11 cellular contexts compared by ENCODE assay signal in the genomic region with DNA sequence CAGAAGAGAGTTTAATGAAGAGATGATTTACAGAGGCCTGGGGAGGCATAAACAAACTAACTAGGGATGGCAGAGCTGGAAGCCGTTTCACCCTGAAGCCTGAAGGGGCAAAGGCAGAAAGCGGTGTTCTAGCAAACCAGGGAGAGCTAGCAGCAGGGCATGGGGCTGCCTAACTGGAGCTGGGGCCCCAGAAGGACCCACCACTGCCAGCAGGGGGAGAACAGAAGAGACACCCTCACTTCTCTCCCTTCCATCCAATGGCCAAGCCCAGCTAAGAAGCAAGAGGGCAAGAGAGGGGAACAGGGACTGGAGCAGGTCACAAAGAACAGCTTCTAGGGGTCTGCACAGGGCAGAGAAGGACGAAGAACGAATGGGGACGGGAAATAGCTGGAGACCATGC.
DNase-seq lines count a peak whose midpoint lies in the region; ATAC-seq and TF ChIP-seq lines count a peak whose summit lies in the region.
"Had no signal": no experiment of that assay in that cellular context is flagged by ENCODE, and none has a peak within 500 bp of the region (broad histone marks: within the 10 kb centered on the region; RNA-seq: fewer than 3 reads in every experiment).

No MANE protein-coding gene starts in this region.

- peak; percentile 31; the same call in 1 of the 2 replicates for ATAC-seq in HCT116
- ATAC-seq in memory B cell (ENCODE audit: low read depth) = no peak
- no peak for ATAC-seq in HG03442 (IDR thresholded peaks at IDR 0.05; ENCODE audit: unreplicated experiment)

- TF ChIP-seq CTCF in HCT116 (IDR thresholded peaks at IDR 0.05 in 2 of 3, conservative IDR thresholded peaks at IDR 0.05 in 1 of 3; ENCODE audit: borderline replicate concordance in 1 of 3, insufficient read depth in 1 of 3, low read depth in 2 of 3, low read length in 2 of 3) (peak in 2 of 3 experiments; percentile 45 to 46; a peak in 4 of 6 replicates), WI38 (IDR thresholded peaks at IDR 0.05; ENCODE audit: low read depth, low read length) (peak; percentile 39; the same call in 1 of the 2 replicates)

- H2AFZ ChIP-seq in HCT116 (ENCODE audit: low read depth, low read length, poor library complexity, severe bottlenecking) = peak overlapping the region; percentile 96

- no peak overlapping the region for H3K27ac Mint-ChIP-seq in memory B cell

- no peak for TF ChIP-seq POLR2A in HCT116 (IDR thresholded peaks at IDR 0.05; ENCODE audit: borderline replicate concordance, extremely low read depth, insufficient read depth, insufficient read length)

- H3K4me2 ChIP-seq in HCT116 (ENCODE audit: low read length) = no peak overlapping the region

- no peaks in the 10 kb centered on the region for H4K20me1 ChIP-seq in HCT116 (ENCODE audit: insufficient read depth)

- H3K4me3 ChIP-seq in HCT116 (replicated peaks in 1 of 2; ENCODE audit: low read depth in 1 of 2, low read length in 2 of 2) (no peak overlapping the region), WI38 (ENCODE audit: low read depth, low read length) (no peak overlapping the region)

- TF ChIP-seq RAD21 in HCT116 (IDR thresholded peaks at IDR 0.05; ENCODE audit: low read depth) = no peak

- H3K4me1 Mint-ChIP-seq in memory B cell = peaks cover 7% of the 10 kb centered on the region

- H3K27me3 ChIP-seq in HCT116 (ENCODE audit: insufficient read depth, low read length) = no peaks in the 10 kb centered on the region

- no peak overlapping the region for H3K27ac ChIP-seq in HCT116 (ENCODE audit: low read depth, low read length)

- H3K9me3 Mint-ChIP-seq in memory B cell = no peaks in the 10 kb centered on the region

- intact Hi-C loops in HCT116 (cut with micrococcal nuclease) = loop anchor here (2.0 to 10.0 kb wide), 2 partner anchors 187 to 603 kb away; no protein-coding TSS in a partner anchor

- peak overlapping the region; percentile 2 for H3K4me3 Mint-ChIP-seq in memory B cell

- DNase-seq in NCI-H524 (lab: John Stamatoyannopoulos, UW) (peak; percentile 9 to 54), NCI-H524 treated with DMSO at 0.1 percent for 48 hours (lab: John Stamatoyannopoulos, UW) (no peak), HCT116 (ENCODE audit: low read depth, low spot score) (no peak), memory B cell (ENCODE audit: low spot score in 2 of 2) (no peak), GF-D8 (lab: John Stamatoyannopoulos, UW) (no peak), OCI-M1 (lab: John Stamatoyannopoulos, UW) (no peak)
- DNase-seq: central memory CD4-positive, alpha-beta T cell; NCI-H2029; stimulated activated naive CD4-positive, alpha-beta T cell had no signal

- H3K4me1 ChIP-seq in HCT116 (ENCODE audit: control insufficient read depth in 1 of 2, insufficient read depth in 2 of 2, low read length in 2 of 2) = peaks cover 12 to 37% of the 10 kb centered on the region in 2 experiments

- H3K9me2 ChIP-seq in HCT116 (ENCODE audit: insufficient read depth) = no peaks in the 10 kb centered on the region

- no peaks in the 10 kb centered on the region for H3K36me3 Mint-ChIP-seq in memory B cell

- peaks cover 3% of the 10 kb centered on the region for H3K27me3 Mint-ChIP-seq in memory B cell

- BruUV-seq in HCT116 (replicated peaks; lab: Mats Ljungman, UMichigan) = no TSS peak

- H3K9ac ChIP-seq in HCT116 (ENCODE audit: low read length) = no peak overlapping the region

- RAD21 ChIA-PET in HCT116 (lab: Charles Lee; ENCODE audit: low non-redundant PET in 1 of 2, low total read pairs in 2 of 2, uncharacterized antibody in 2 of 2, unreplicated experiment in 2 of 2) = interaction anchor here (1.9 to 2.0 kb wide), 2 partner anchors 341 kb away, joined by 14 to 15 read pairs; no protein-coding TSS in a partner anchor

- CTCF ChIA-PET in HCT116 (lab: Charles Lee) = interaction anchor here (0.7 to 6.1 kb wide), 6 partner anchors 11 to 604 kb away, joined by 3 to 226 read pairs (median 4); no protein-coding TSS in a partner anchor

- no peaks in the 10 kb centered on the region for H3K36me3 ChIP-seq in HCT116 (ENCODE audit: control insufficient read depth in 1 of 2, insufficient read depth in 2 of 2, low read length in 2 of 2)

- POLR2A ChIA-PET in HCT116 (lab: Charles Lee) = no interaction called here

- H3K9me3 ChIP-seq in HCT116 (ENCODE audit: control insufficient read depth in 1 of 2, insufficient read depth in 1 of 2, low read depth in 1 of 2, low read length in 2 of 2) = no peaks in the 10 kb centered on the region

- no peaks in the 10 kb centered on the region for H3K79me2 ChIP-seq in HCT116 (ENCODE audit: insufficient read depth, low read length)

TF ChIP-seq in HCT116, 20 proteins besides CTCF, POLR2A, EP300 and RAD21:
- no peak for TF ChIP-seq ZNF274 (IDR thresholded peaks at IDR 0.05; ENCODE audit: low read depth, low read length)
- TF ChIP-seq SIN3A (IDR thresholded peaks at IDR 0.05; ENCODE audit: low read depth) = no peak
- TF ChIP-seq TCF7L2 (IDR thresholded peaks at IDR 0.05; ENCODE audit: borderline replicate concordance, extremely low read depth, insufficient read depth, insufficient read length) = no peak
- TF ChIP-seq, protein P1, sequence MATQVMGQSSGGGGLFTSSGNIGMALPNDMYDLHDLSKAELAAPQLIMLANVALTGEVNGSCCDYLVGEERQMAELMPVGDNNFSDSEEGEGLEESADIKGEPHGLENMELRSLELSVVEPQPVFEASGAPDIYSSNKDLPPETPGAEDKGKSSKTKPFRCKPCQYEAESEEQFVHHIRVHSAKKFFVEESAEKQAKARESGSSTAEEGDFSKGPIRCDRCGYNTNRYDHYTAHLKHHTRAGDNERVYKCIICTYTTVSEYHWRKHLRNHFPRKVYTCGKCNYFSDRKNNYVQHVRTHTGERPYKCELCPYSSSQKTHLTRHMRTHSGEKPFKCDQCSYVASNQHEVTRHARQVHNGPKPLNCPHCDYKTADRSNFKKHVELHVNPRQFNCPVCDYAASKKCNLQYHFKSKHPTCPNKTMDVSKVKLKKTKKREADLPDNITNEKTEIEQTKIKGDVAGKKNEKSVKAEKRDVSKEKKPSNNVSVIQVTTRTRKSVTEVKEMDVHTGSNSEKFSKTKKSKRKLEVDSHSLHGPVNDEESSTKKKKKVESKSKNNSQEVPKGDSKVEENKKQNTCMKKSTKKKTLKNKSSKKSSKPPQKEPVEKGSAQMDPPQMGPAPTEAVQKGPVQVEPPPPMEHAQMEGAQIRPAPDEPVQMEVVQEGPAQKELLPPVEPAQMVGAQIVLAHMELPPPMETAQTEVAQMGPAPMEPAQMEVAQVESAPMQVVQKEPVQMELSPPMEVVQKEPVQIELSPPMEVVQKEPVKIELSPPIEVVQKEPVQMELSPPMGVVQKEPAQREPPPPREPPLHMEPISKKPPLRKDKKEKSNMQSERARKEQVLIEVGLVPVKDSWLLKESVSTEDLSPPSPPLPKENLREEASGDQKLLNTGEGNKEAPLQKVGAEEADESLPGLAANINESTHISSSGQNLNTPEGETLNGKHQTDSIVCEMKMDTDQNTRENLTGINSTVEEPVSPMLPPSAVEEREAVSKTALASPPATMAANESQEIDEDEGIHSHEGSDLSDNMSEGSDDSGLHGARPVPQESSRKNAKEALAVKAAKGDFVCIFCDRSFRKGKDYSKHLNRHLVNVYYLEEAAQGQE (IDR thresholded peaks at IDR 0.05; ENCODE audit: low read depth) = no peak
- no peak for TF ChIP-seq POLR2AphosphoS5 (IDR thresholded peaks at IDR 0.05; ENCODE audit: low read depth, low read length)
- no peak for TF ChIP-seq EGR1 (IDR thresholded peaks at IDR 0.05; ENCODE audit: low read depth)
- no peak for TF ChIP-seq YY1 (IDR thresholded peaks at IDR 0.05; ENCODE audit: extremely low read depth, insufficient replicate concordance, low read depth, low read length)
- no peak for TF ChIP-seq CBX3 (IDR thresholded peaks at IDR 0.05; ENCODE audit: low read depth)
- no peak for TF ChIP-seq ZFX (IDR thresholded peaks at IDR 0.05)
- TF ChIP-seq SRF (IDR thresholded peaks at IDR 0.05; ENCODE audit: low read depth) = no peak
- TF ChIP-seq CEBPB (IDR thresholded peaks at IDR 0.05; ENCODE audit: low read depth) = no peak
- no peak for TF ChIP-seq FOSL1 (IDR thresholded peaks at IDR 0.05; ENCODE audit: low read depth)
- no peak for TF ChIP-seq SP1 (IDR thresholded peaks at IDR 0.05; ENCODE audit: low read depth)
- TF ChIP-seq ZBTB33 (IDR thresholded peaks at IDR 0.05; ENCODE audit: extremely low read depth, insufficient replicate concordance, low read length) = no peak
- TF ChIP-seq EZH2phosphoT487 (IDR thresholded peaks at IDR 0.05; ENCODE audit: borderline replicate concordance) = no peak
- TF ChIP-seq ATF3 (IDR thresholded peaks at IDR 0.05) = no peak
- no peak for TF ChIP-seq JUND (IDR thresholded peaks at IDR 0.05)
- TF ChIP-seq ELF1 (IDR thresholded peaks at IDR 0.05; ENCODE audit: borderline replicate concordance, low read depth) = no peak
- TF ChIP-seq EZH2 (IDR thresholded peaks at IDR 0.05) = no peak

Comparison
In these comparisons a context has a peak if more than half of its experiments do, and no peak if none do; other contexts are left out.
1. DNase-seq: peak in NCI-H524 (2 of 2); none in NCI-H524 treated with DMSO at 0.1 percent for 48 hours (single experiment), HCT116 (single experiment), memory B cell (0 of 2), GF-D8 (single experiment) and OCI-M1 (single experiment).